In genomic region chr19:11539495-11540365, GRCh38 we compare ENCODE assay signal across 11 cellular contexts. TPM values are rescaled to one million over a fixed set of nuclear protein-coding genes. Genes with fewer than 3 reads are reported as not detected.
DNase-seq lines count a peak whose midpoint lies in the region; ATAC-seq, FAIRE-seq and TF ChIP-seq lines count a peak whose summit lies in the region.
"Had no signal": no experiment of that assay in that cellular context is flagged by ENCODE, and none has a peak within 500 bp of the region (broad histone marks: within the 10 kb centered on the region; RNA-seq: fewer than 3 reads in every experiment).

No MANE protein-coding gene starts in this region.

- ATAC-seq in heart left ventricle (peak in 3 of 4 donors; percentile 58 to 61 (median 58)), T-helper 17 cell (no peak)

- H3K4me1 Mint-ChIP-seq in T-helper 17 cell: peaks cover 6% of the 10 kb centered on the region

- no peak for TF ChIP-seq EP300 in ovary (IDR thresholded peaks at IDR 0.05)

- H3K9me3 ChIP-seq in BE2C (no peaks in the 10 kb centered on the region), SJSA1 (replicated peaks) (no peaks in the 10 kb centered on the region), heart left ventricle (no peaks in the 10 kb centered on the region), ovary (no peaks in the 10 kb centered on the region), T-helper 17 cell (ENCODE audit: control insufficient read depth, low read length, poor library complexity, severe bottlenecking) (no peaks in the 10 kb centered on the region)

- no peak overlapping the region for H3K27ac Mint-ChIP-seq in T-helper 17 cell

- TF ChIP-seq POLR2A in heart left ventricle (IDR thresholded peaks at IDR 0.05) (peak; percentile 13 to 50), ovary (IDR thresholded peaks at IDR 0.05) (peak; percentile 43)

- no peak overlapping the region for H3K4me3 Mint-ChIP-seq in T-helper 17 cell

- intact Hi-C loops in heart left ventricle (cut with DNase I): loop anchor here in 1 of 10 donors (10.0 kb wide), 1 partner anchor 45 kb away; no protein-coding TSS in a partner anchor
- intact Hi-C loops in ovary (cut with DNase I): no loop called here

- H3K36me3 Mint-ChIP-seq in T-helper 17 cell (ENCODE audit: low read depth): peaks cover 2% of the 10 kb centered on the region

- H3K4me1 ChIP-seq in BE2C (no peaks in the 10 kb centered on the region; the same call in 1 of the 2 replicates), SJSA1 (replicated peaks) (peaks cover 38% of the 10 kb centered on the region), heart left ventricle (peaks cover 0 to 33% (median 16%) of the 10 kb centered on the region in 12 donors), ovary (ENCODE audit: insufficient read depth) (peaks cover 4% of the 10 kb centered on the region)

- 8 to 19% (median 10%) methylated on average over 14 to 36 of the region's 36 CpGs for WGBS in heart left ventricle, 4 donors
- 3 to 12% (median 3%) methylated on average over 15 to 36 of the region's 36 CpGs for WGBS in ovary, 3 donors

- no peaks in the 10 kb centered on the region for H3K27me3 ChIP-seq in BE2C
- no peaks in the 10 kb centered on the region for H3K27me3 ChIP-seq in SJSA1 (replicated peaks)
- peaks cover 0 to 14% (median 2%) of the 10 kb centered on the region in 9 donors for H3K27me3 ChIP-seq in heart left ventricle
- no peaks in the 10 kb centered on the region for H3K27me3 ChIP-seq in ovary

- H3K27me3 Mint-ChIP-seq in T-helper 17 cell: peaks cover 32% of the 10 kb centered on the region

- no peak overlapping the region for H3K27ac ChIP-seq in SJSA1
- peak overlapping the region in 11 of 12 donors; percentile 44 to 97 (median 84) for H3K27ac ChIP-seq in heart left ventricle
- H3K27ac ChIP-seq in ovary: peak overlapping the region; percentile 40 to 76

- DNase-seq in BE2C: peak; percentile 73
- no peak for DNase-seq in SJSA1 (ENCODE audit: low read depth in 1 of 2, low spot score in 2 of 2)
- peak in 4 of 5 donors; percentile 52 to 63 (median 57) for DNase-seq in heart left ventricle
- peak; percentile 69 to 81 (median 75) for DNase-seq in ovary
- no peak for DNase-seq in T-helper 17 cell
- DNase-seq in RCC 7860 (ENCODE audit: low spot score): no peak
- DNase-seq in SHP77 (lab: John Stamatoyannopoulos, UW): no peak
- no peak for DNase-seq in COLO668 (lab: John Stamatoyannopoulos, UW; ENCODE audit: unreplicated experiment)
- DNase-seq: DND-41, head of caudate nucleus had no signal

- peak overlapping the region; percentile 28; the same call in 1 of the 2 replicates for H3K4me3 ChIP-seq in BE2C (ENCODE audit: low read depth, low read length)
- H3K4me3 ChIP-seq in SJSA1: peak overlapping the region; percentile 29
- H3K4me3 ChIP-seq in heart left ventricle: peak overlapping the region in 11 of 12 donors; percentile 36 to 64 (median 43)
- H3K4me3 ChIP-seq in ovary: peak overlapping the region; percentile 57

- FAIRE-seq in RCC 7860 (lab: Jason Lieb, UNC): no peak

- H3K36me3 ChIP-seq in BE2C (no peaks in the 10 kb centered on the region), SJSA1 (no peaks in the 10 kb centered on the region), heart left ventricle (peaks cover 0 to 6% (median 0%) of the 10 kb centered on the region in 9 donors), ovary (no peaks in the 10 kb centered on the region)

- TF ChIP-seq CTCF in BE2C (IDR thresholded peaks at IDR 0.05; ENCODE audit: low read depth, low read length): no peak
- TF ChIP-seq CTCF in heart left ventricle (IDR thresholded peaks at IDR 0.05): no peak
- no peak for TF ChIP-seq CTCF in ovary (IDR thresholded peaks at IDR 0.05)

RNA-seq across cellular contexts. Expression of gene CNN1, which starts 1.1 kb away (rescaled TPM):
- polyA plus RNA-seq in BE2C (2012; ENCODE audit: insufficient read depth, insufficient read length, low read depth): 1.4 TPM
- 73.5 and 93.9 TPM in 2 replicates for total RNA-seq in SJSA1 (2014; rRNA removed; shearing (Covaris generic))
- total RNA-seq in heart left ventricle (100 to 1,000 TPM in 6 of 9 donors, 10 to 100 TPM in 3; 68.6 to 979 (median 145) TPM), ovary (100 to 1,000 TPM in 1 of 7 donors, 10 to 100 TPM in 6; 13.9 to 485 (median 59.2) TPM), T-helper 17 cell (1 to 10 TPM in 1 of 2 donors, not detected in 1; 2.6 TPM)
- polyA plus RNA-seq in heart left ventricle (100 to 1,000 TPM; 306 to 426 TPM), ovary (100 to 1,000 TPM in 1 of 2 donors, 10 to 100 TPM in 1; 76.5 to 725 TPM)
- total RNA-seq: T-helper 2 cell treated with Interferon-gamma antibody and Interleukin-4, amounts not matched to agents 100 ng/mL and 5 ng/mL, for 36 hours had no signal

RNA-seq across cellular contexts. Expression of gene ECSIT, which starts 10.8 kb away (rescaled TPM):
- polyA plus RNA-seq in BE2C (2012; ENCODE audit: insufficient read depth, insufficient read length, low read depth): 291 TPM
- total RNA-seq in SJSA1 (2014; rRNA removed; shearing (Covaris generic)): 29.5 and 60.6 TPM in 2 replicates
- 100 to 1,000 TPM in 8 of 9 donors, 10 to 100 TPM in 1; 69.7 to 207 (median 131) TPM for total RNA-seq in heart left ventricle
- polyA plus RNA-seq in heart left ventricle: 100 to 1,000 TPM; 157 to 242 TPM
- 10 to 100 TPM; 57.0 to 84.8 (median 58.2) TPM for total RNA-seq in ovary
- polyA plus RNA-seq in ovary: 10 to 100 TPM; 16.3 to 73.1 TPM
- total RNA-seq in T-helper 17 cell: 10 to 100 TPM; 22.6 to 23.9 TPM

RNA-seq across cellular contexts. Expression of gene ELOF1, which starts 19.3 kb away (rescaled TPM):
- 314 TPM for polyA plus RNA-seq in BE2C (2012; ENCODE audit: insufficient read depth, insufficient read length, low read depth)
- 52.7 and 61.6 TPM in 2 replicates for total RNA-seq in SJSA1 (2014; rRNA removed; shearing (Covaris generic))
- 10 to 100 TPM; 25.0 to 41.5 (median 27.7) TPM for total RNA-seq in heart left ventricle
- 10 to 100 TPM; 47.5 to 70.3 TPM for polyA plus RNA-seq in heart left ventricle
- total RNA-seq in ovary: 10 to 100 TPM; 30.4 to 57.4 (median 49.5) TPM
- 10 to 100 TPM; 39.4 to 49.1 TPM for polyA plus RNA-seq in ovary
- total RNA-seq in T-helper 17 cell: 10 to 100 TPM; 33.9 to 40.6 TPM

RNA-seq across cellular contexts. Expression of gene ZNF653, which starts 34.1 kb away (rescaled TPM):
- 15.6 TPM for polyA plus RNA-seq in BE2C (2012; ENCODE audit: insufficient read depth, insufficient read length, low read depth)
- total RNA-seq in SJSA1 (2014; rRNA removed; shearing (Covaris generic)): 2.3 and 4.8 TPM in 2 replicates
- total RNA-seq in heart left ventricle: 1 to 10 TPM; 2.4 to 5.5 (median 3.8) TPM
- 1 to 10 TPM; 4.0 to 8.9 TPM for polyA plus RNA-seq in heart left ventricle
- total RNA-seq in ovary: 10 to 100 TPM in 6 of 7 donors, 1 to 10 TPM in 1; 7.7 to 16.8 (median 11.4) TPM
- 1 to 10 TPM; 2.9 to 9.5 TPM for polyA plus RNA-seq in ovary
- 10 to 100 TPM; 15.3 to 15.6 TPM for total RNA-seq in T-helper 17 cell

RNA-seq across cellular contexts. Expression of gene ACP5, which starts 37.7 kb away (rescaled TPM):
- 118 TPM for polyA plus RNA-seq in BE2C (2012; ENCODE audit: insufficient read depth, insufficient read length, low read depth)
- not detected in 2 replicates for total RNA-seq in SJSA1 (2014; rRNA removed; shearing (Covaris generic))
- 10 to 100 TPM in 2 of 9 donors, 1 to 10 TPM in 6, under 1 TPM in 1; 0.56 to 54.1 (median 3.3) TPM for total RNA-seq in heart left ventricle
- 1 to 10 TPM; 1.6 to 1.9 TPM for polyA plus RNA-seq in heart left ventricle
- total RNA-seq in ovary: 10 to 100 TPM in 6 of 7 donors, 1 to 10 TPM in 1; 7.9 to 54.4 (median 17.1) TPM
- 10 to 100 TPM; 30.5 to 66.9 TPM for polyA plus RNA-seq in ovary
- total RNA-seq in T-helper 17 cell: 10 to 100 TPM; 14.6 to 18.2 TPM

Comparison
In these comparisons a context has a peak if more than half of its experiments do, and no peak if none do; other contexts are left out.
1. DNase-seq: peak in BE2C (single experiment), heart left ventricle (4 of 5) and ovary (5 of 5); none in SJSA1 (0 of 2), T-helper 17 cell (0 of 3), RCC 7860 (single experiment), SHP77 (0 of 2) and COLO668 (single experiment).
2. RNA of gene CNN1, which starts 1.1 kb away (total RNA-seq): 68.6 to 979 TPM in heart left ventricle, 73.5 to 93.9 TPM in SJSA1 and 13.9 to 485 TPM in ovary; 2.6 TPM in T-helper 17 cell; every median in the first group is over 4 times any median in the second.
3. Peak in every context shown above with its lines, with median percentiles within 50 percentile points of each other: H3K4me3 ChIP-seq.